ENCODE assay signal across 8 cellular contexts in the genomic region with DNA sequence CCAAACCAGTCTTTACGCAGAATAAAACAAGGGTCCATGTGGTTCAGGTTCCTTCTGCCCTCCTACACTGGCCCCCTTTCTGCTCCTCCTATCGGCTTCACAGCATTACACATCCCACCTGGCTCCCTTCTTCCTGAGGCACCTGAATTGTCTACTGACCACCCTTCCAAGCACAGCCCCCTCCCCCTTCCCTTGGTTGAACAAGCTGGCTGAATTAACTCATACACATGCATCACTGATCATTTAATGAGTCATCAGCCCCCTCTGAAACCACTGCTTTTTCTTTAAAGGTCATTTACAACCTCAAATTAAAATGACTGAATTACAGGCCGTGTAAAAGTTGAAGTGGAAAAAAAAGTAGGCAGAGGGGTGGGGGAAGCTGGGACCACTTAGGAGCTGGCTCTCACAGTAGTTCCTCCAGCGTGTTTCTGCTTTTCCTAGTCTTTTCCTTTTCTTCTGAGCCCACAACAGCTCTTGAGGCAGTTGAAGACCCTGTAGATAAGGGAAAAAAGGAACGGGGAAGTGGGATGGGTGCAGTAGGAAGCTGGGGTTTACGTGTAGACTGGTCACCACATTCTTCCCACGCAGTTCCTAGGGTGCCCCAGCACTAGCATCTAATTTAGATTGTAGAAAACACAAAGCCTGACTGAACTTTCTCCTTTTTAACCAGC.
DNase-seq lines count a peak whose midpoint lies in the region; ATAC-seq and TF ChIP-seq lines count a peak whose summit lies in the region.

No MANE protein-coding gene starts in this region.

- H3K4me3 Mint-ChIP-seq in activated naive CD8-positive, alpha-beta T cell, result peak overlapping the region; percentile 82
- no peak overlapping the region for H3K4me3 Mint-ChIP-seq in nephron

- no peaks in the 10 kb centered on the region for H3K27me3 Mint-ChIP-seq in activated naive CD8-positive, alpha-beta T cell
- H3K27me3 Mint-ChIP-seq in nephron (ENCODE audit: low read depth), result no peaks in the 10 kb centered on the region

- no peak for TF ChIP-seq CTCF in nephron (IDR thresholded peaks at IDR 0.05; ENCODE audit: unreplicated experiment in 3 of 3)

- peak; percentile 58 for ATAC-seq in GM21723 (IDR thresholded peaks at IDR 0.05; ENCODE audit: unreplicated experiment)
- ATAC-seq in GM18873 (IDR thresholded peaks at IDR 0.05; ENCODE audit: low FRiP score, unreplicated experiment), result no peak

- H3K4me1 Mint-ChIP-seq in activated naive CD8-positive, alpha-beta T cell (ENCODE audit: low read depth), result peaks cover 95% of the 10 kb centered on the region
- H3K4me1 Mint-ChIP-seq in nephron, result peaks cover 73% of the 10 kb centered on the region

- H3K9me3 Mint-ChIP-seq in activated naive CD8-positive, alpha-beta T cell (ENCODE audit: low read depth), result no peaks in the 10 kb centered on the region
- H3K9me3 Mint-ChIP-seq in nephron, result no peaks in the 10 kb centered on the region

- H3K36me3 Mint-ChIP-seq in activated naive CD8-positive, alpha-beta T cell, result peaks cover 28% of the 10 kb centered on the region
- H3K36me3 Mint-ChIP-seq in nephron (ENCODE audit: low read depth), result peaks cover 16% of the 10 kb centered on the region

- peak; percentile 36 for DNase-seq in GM03348 (ENCODE audit: low spot score)
- DNase-seq in MV-4-11 (lab: John Stamatoyannopoulos, UW), result peak; percentile 26
- DNase-seq in NCI-H1694 (lab: John Stamatoyannopoulos, UW), result no peak
- no peak for DNase-seq in NOMO-1 (lab: John Stamatoyannopoulos, UW; ENCODE audit: unreplicated experiment in 2 of 2)

- peak overlapping the region; percentile 99 for H3K27ac Mint-ChIP-seq in activated naive CD8-positive, alpha-beta T cell
- H3K27ac Mint-ChIP-seq in nephron, result peak overlapping the region; percentile 55 to 84 (median 62)

Comparison
In these comparisons a context has a peak if more than half of its experiments do, and no peak if none do; other contexts are left out.
1. DNase-seq: peak in GM03348 (single experiment) and MV-4-11 (single experiment); none in NCI-H1694 (single experiment) and NOMO-1 (0 of 2).